ENCODE assay signal across 10 cellular contexts in genomic region chr6:42269553-42269952, GRCh38. TPM values are rescaled to one million over a fixed set of nuclear protein-coding genes. Genes with fewer than 3 reads are reported as not detected.
DNase-seq lines count a peak whose midpoint lies in the region; ATAC-seq and TF ChIP-seq lines count a peak whose summit lies in the region.
"Had no signal": no experiment of that assay in that cellular context is flagged by ENCODE, and none has a peak within 500 bp of the region (broad histone marks: within the 10 kb centered on the region; RNA-seq: fewer than 3 reads in every experiment).

No MANE protein-coding gene starts in this region.

- no peaks in the 10 kb centered on the region for H3K9me3 Mint-ChIP-seq in activated T-helper 17 cell treated with anti-CD3 and anti-CD28 coated beads, Interleukin-2, amount 50 U/mL, for 72 hours

- TF ChIP-seq CTCF in osteoblast (IDR thresholded peaks at IDR 0.05; ENCODE audit: extremely low read depth, low read depth, low read length) (no peak), ascending aorta (IDR thresholded peaks at IDR 0.05) (no peak)

- 86% methylated on average over 6 of the region's 6 CpGs for WGBS in right cardiac atrium

- H3K4me1 ChIP-seq in right cardiac atrium (ENCODE audit: control insufficient read depth, insufficient read depth, low read length) (peaks cover 1% of the 10 kb centered on the region), osteoblast (ENCODE audit: insufficient read depth, low read length) (no peaks in the 10 kb centered on the region), ascending aorta (no peaks in the 10 kb centered on the region)

- no peaks in the 10 kb centered on the region for H4K20me1 ChIP-seq in osteoblast (ENCODE audit: insufficient read depth, low read length)

- no peak overlapping the region for H2AFZ ChIP-seq in osteoblast (ENCODE audit: low read length)

- no peak for DNase-seq in NCI-H2081 treated with DMSO at 0.1 percent for 48 hours (lab: John Stamatoyannopoulos, UW)
- DNase-seq in right cardiac atrium, result no peak
- no peak for DNase-seq in osteoblast (ENCODE audit: insufficient read length, low spot score, missing footprints)
- DNase-seq in ascending aorta (ENCODE audit: low spot score in 2 of 2), result no peak
- DNase-seq: DMS 273 treated with DMSO at 0.1 percent for 48 hours, SIG-M5 had no signal

- H3K9me3 ChIP-seq in right cardiac atrium (ENCODE audit: control insufficient read depth, low read length), result no peaks in the 10 kb centered on the region
- H3K9me3 ChIP-seq in osteoblast (ENCODE audit: low read depth, low read length), result no peaks in the 10 kb centered on the region
- no peaks in the 10 kb centered on the region for H3K9me3 ChIP-seq in ascending aorta

- H3K27ac Mint-ChIP-seq in activated T-helper 17 cell treated with anti-CD3 and anti-CD28 coated beads, Interleukin-2, amount 50 U/mL, for 72 hours, result peak overlapping the region; percentile 28

- peaks cover 8% of the 10 kb centered on the region for H3K36me3 Mint-ChIP-seq in activated T-helper 17 cell treated with anti-CD3 and anti-CD28 coated beads, Interleukin-2, amount 50 U/mL, for 72 hours (ENCODE audit: low read depth)

- no peaks in the 10 kb centered on the region for H3K36me3 ChIP-seq in osteoblast (ENCODE audit: insufficient read depth, low read length)
- peaks cover 6 to 12% of the 10 kb centered on the region in 2 donors for H3K36me3 ChIP-seq in ascending aorta

- H3K27ac ChIP-seq in right cardiac atrium (ENCODE audit: low read length) (no peak overlapping the region), osteoblast (ENCODE audit: low read depth, low read length) (no peak overlapping the region), ascending aorta (no peak overlapping the region)

- H3K4me3 Mint-ChIP-seq in activated T-helper 17 cell treated with anti-CD3 and anti-CD28 coated beads, Interleukin-2, amount 50 U/mL, for 72 hours, result no peak overlapping the region

- H3K27me3 ChIP-seq in right cardiac atrium (ENCODE audit: control insufficient read depth, insufficient read depth) (no peaks in the 10 kb centered on the region), osteoblast (ENCODE audit: insufficient read depth, low read length) (no peaks in the 10 kb centered on the region), ascending aorta (no peaks in the 10 kb centered on the region)

- H3K4me3 ChIP-seq in right cardiac atrium (ENCODE audit: low read length) (no peak overlapping the region), osteoblast (ENCODE audit: insufficient read depth, low read length) (no peak overlapping the region), ascending aorta (no peak overlapping the region)

- peaks cover 4% of the 10 kb centered on the region for H3K4me1 Mint-ChIP-seq in activated T-helper 17 cell treated with anti-CD3 and anti-CD28 coated beads, Interleukin-2, amount 50 U/mL, for 72 hours

- peak; percentile 96 for ATAC-seq in GM18498 (IDR thresholded peaks at IDR 0.05; ENCODE audit: unreplicated experiment)
- peak; percentile 79 for ATAC-seq in GM19468 (IDR thresholded peaks at IDR 0.05; ENCODE audit: extremely low read depth, unreplicated experiment)
- peak; percentile 90 for ATAC-seq in HG03095 (IDR thresholded peaks at IDR 0.05; ENCODE audit: unreplicated experiment)
- ATAC-seq in activated T-helper 17 cell treated with anti-CD3 and anti-CD28 coated beads, Interleukin-2, amount 50 U/mL, for 72 hours (replicated peaks), result peak; percentile 21
- no peak for ATAC-seq in right cardiac atrium

- no peaks in the 10 kb centered on the region for H3K27me3 Mint-ChIP-seq in activated T-helper 17 cell treated with anti-CD3 and anti-CD28 coated beads, Interleukin-2, amount 50 U/mL, for 72 hours

- H3K79me2 ChIP-seq in osteoblast (ENCODE audit: insufficient read depth, low read length), result no peaks in the 10 kb centered on the region

- H3K4me2 ChIP-seq in osteoblast (ENCODE audit: insufficient read depth, low read length), result no peak overlapping the region

- intact Hi-C loops in right cardiac atrium (cut with DNase I), result loop anchor here in 2 of 4 donors (10.0 kb wide), 1 partner anchor 265 kb away; no protein-coding TSS in a partner anchor
- intact Hi-C loops in ascending aorta (cut with DNase I), result no loop called here

RNA-seq across cellular contexts. Expression of gene MRPS10, which starts 51.9 kb away (rescaled TPM):
- total RNA-seq in activated T-helper 17 cell treated with anti-CD3 and anti-CD28 coated beads, Interleukin-2, amount 50 U/mL, for 72 hours, result 10 to 100 TPM; 23.9 to 42.3 TPM
- total RNA-seq in right cardiac atrium (10 to 100 TPM; 39.0 to 46.1 (median 42.0) TPM), osteoblast (46.9 and 52.5 TPM in 2 replicates), ascending aorta (5.4 TPM)
- polyA plus RNA-seq in right cardiac atrium, result 41.8 TPM

Comparison
In these comparisons a context has a peak if more than half of its experiments do, and no peak if none do; other contexts are left out.
1. ATAC-seq: peak in GM18498 (single experiment), GM19468 (single experiment), HG03095 (single experiment) and activated T-helper 17 cell treated with anti-CD3 and anti-CD28 coated beads, Interleukin-2, amount 50 U/mL, for 72 hours (single experiment); none in right cardiac atrium (0 of 2).